ENCODE assay signal across 12 cellular contexts in the genomic region with DNA sequence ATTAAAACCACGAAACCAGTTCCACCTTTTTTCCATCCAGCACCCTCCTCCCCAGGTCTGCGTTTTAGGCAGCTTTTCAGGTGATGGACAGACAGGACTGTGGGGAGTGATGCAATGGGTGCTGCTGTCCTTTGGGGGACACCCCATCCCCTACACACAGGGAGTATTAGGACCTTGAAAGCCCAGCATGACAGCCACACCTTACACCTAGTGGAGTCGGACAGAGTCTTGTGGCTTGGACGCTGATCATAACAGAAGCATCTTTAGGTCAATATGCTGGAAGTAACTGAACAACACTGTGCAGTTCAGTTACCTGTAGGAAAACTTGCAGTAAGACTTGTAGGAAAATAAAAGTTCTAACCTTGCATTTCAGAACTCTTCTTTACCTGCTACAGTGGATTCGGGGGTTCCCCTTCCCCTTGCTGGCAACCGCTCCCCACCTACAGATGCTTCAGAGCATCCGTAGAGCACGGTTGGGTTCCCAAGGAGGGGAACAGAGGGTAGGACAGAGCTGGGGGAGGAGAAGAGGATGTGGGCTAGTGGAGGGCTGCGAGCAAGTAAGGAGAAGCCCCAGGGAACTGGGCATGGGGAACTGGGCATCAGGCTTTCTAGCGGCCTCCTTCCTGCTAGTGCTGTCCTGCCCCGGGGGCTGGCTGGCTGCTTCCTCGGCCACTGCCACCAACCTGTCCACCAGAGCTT. TPM values are rescaled to one million over a fixed set of nuclear protein-coding genes. Genes with fewer than 3 reads are reported as not detected.
DNase-seq lines count a peak whose midpoint lies in the region; ATAC-seq and TF ChIP-seq lines count a peak whose summit lies in the region.
"Had no signal": no experiment of that assay in that cellular context is flagged by ENCODE, and none has a peak within 500 bp of the region (broad histone marks: within the 10 kb centered on the region; RNA-seq: fewer than 3 reads in every experiment).

No MANE protein-coding gene starts in this region.

- peaks cover 9% of the 10 kb centered on the region for H3K27me3 Mint-ChIP-seq in activated CD4-positive, alpha-beta T cell treated with anti-CD3 and anti-CD28 coated beads for 36 hours
- peaks cover 14% of the 10 kb centered on the region for H3K27me3 Mint-ChIP-seq in activated T-helper 1 cell treated with anti-CD3 and anti-CD28 coated beads, Interleukin-12 subunit alpha, Interleukin-12 subunit beta, Interleukin-2, Interleukin-4 antibody, amounts not matched to agents 30 ng/mL and 10 ng/mL and 1 ng/mL, durations not matched to agents 14 hours and 24 hours and 36 hours (ENCODE audit: insufficient read depth)
- peaks cover 3% of the 10 kb centered on the region for H3K27me3 Mint-ChIP-seq in endothelial cell (ENCODE audit: unreplicated experiment)

- H4K20me1 ChIP-seq in SU-DHL-6 (ENCODE audit: low read depth, low read length) = no peaks in the 10 kb centered on the region

- H2AFZ ChIP-seq in SU-DHL-6 (ENCODE audit: low read depth, low read length, severe bottlenecking) = no peak overlapping the region

- H3K27ac Mint-ChIP-seq in activated CD4-positive, alpha-beta T cell treated with anti-CD3 and anti-CD28 coated beads for 36 hours = peak overlapping the region; percentile 82
- H3K27ac Mint-ChIP-seq in activated T-helper 1 cell treated with anti-CD3 and anti-CD28 coated beads, Interleukin-12 subunit alpha, Interleukin-12 subunit beta, Interleukin-2, Interleukin-4 antibody, amounts not matched to agents 30 ng/mL and 10 ng/mL and 1 ng/mL, durations not matched to agents 14 hours and 24 hours and 36 hours = no peak overlapping the region
- H3K27ac Mint-ChIP-seq in endothelial cell (ENCODE audit: unreplicated experiment) = no peak overlapping the region

- peaks cover 14% of the 10 kb centered on the region; the same call in 1 of the 2 replicates for H3K79me2 ChIP-seq in SU-DHL-6 (ENCODE audit: insufficient read depth, low read length)

- intact Hi-C loops in activated CD4-positive, alpha-beta T cell treated with anti-CD3 and anti-CD28 coated beads for 36 hours (cut with DNase I, micrococcal nuclease) = no loop called here
- intact Hi-C loops in sciatic nerve (cut with DNase I) = no loop called here
- intact Hi-C loops in activated T-helper 1 cell treated with anti-CD3 and anti-CD28 coated beads, Interleukin-12 subunit alpha, Interleukin-12 subunit beta, Interleukin-2, Interleukin-4 antibody, amounts not matched to agents 30 ng/mL and 10 ng/mL and 1 ng/mL, durations not matched to agents 14 hours and 24 hours and 36 hours (cut with micrococcal nuclease) = no loop called here

- no peak overlapping the region for H3K4me3 ChIP-seq in SU-DHL-6 (ENCODE audit: insufficient read depth, low read length, poor library complexity, severe bottlenecking)
- H3K4me3 ChIP-seq: prostate gland had no signal

- no peaks in the 10 kb centered on the region for H3K9me2 ChIP-seq in SU-DHL-6 (replicated peaks; ENCODE audit: insufficient read depth, low read length)

- H3K4me1 Mint-ChIP-seq in activated CD4-positive, alpha-beta T cell treated with anti-CD3 and anti-CD28 coated beads for 36 hours = peaks cover 56% of the 10 kb centered on the region
- peaks cover 24% of the 10 kb centered on the region for H3K4me1 Mint-ChIP-seq in activated T-helper 1 cell treated with anti-CD3 and anti-CD28 coated beads, Interleukin-12 subunit alpha, Interleukin-12 subunit beta, Interleukin-2, Interleukin-4 antibody, amounts not matched to agents 30 ng/mL and 10 ng/mL and 1 ng/mL, durations not matched to agents 14 hours and 24 hours and 36 hours (ENCODE audit: low read depth)
- peaks cover 82% of the 10 kb centered on the region for H3K4me1 Mint-ChIP-seq in endothelial cell (ENCODE audit: unreplicated experiment)

- H3F3A ChIP-seq in SU-DHL-6 (ENCODE audit: insufficient read depth) = peaks cover 32% of the 10 kb centered on the region

- TF ChIP-seq CTCF in SU-DHL-6 (IDR thresholded peaks at IDR 0.05; ENCODE audit: insufficient read depth, low read length, poor library complexity, severe bottlenecking) = no peak
- TF ChIP-seq CTCF in endothelial cell (IDR thresholded peaks at IDR 0.05; ENCODE audit: unreplicated experiment) = no peak

- H3K9ac ChIP-seq in SU-DHL-6 (ENCODE audit: low read length) = peak overlapping the region; percentile 12; the same call in 1 of the 2 replicates

- peak; percentile 83 for ATAC-seq in activated CD4-positive, alpha-beta T cell treated with anti-CD3 and anti-CD28 coated beads for 36 hours
- ATAC-seq in GM21423 (IDR thresholded peaks at IDR 0.05; ENCODE audit: unreplicated experiment) (peak; percentile 40), sciatic nerve (peak; percentile 62)

- H3K9me3 ChIP-seq in SU-DHL-6 (ENCODE audit: insufficient read depth, low read length) = no peaks in the 10 kb centered on the region
- H3K9me3 ChIP-seq: prostate gland had no signal

- H3K27me3 ChIP-seq in SU-DHL-6 (ENCODE audit: low read length) = no peaks in the 10 kb centered on the region

- H3K9me3 Mint-ChIP-seq in activated CD4-positive, alpha-beta T cell treated with anti-CD3 and anti-CD28 coated beads for 36 hours (ENCODE audit: low read depth) = no peaks in the 10 kb centered on the region
- H3K9me3 Mint-ChIP-seq in activated T-helper 1 cell treated with anti-CD3 and anti-CD28 coated beads, Interleukin-12 subunit alpha, Interleukin-12 subunit beta, Interleukin-2, Interleukin-4 antibody, amounts not matched to agents 30 ng/mL and 10 ng/mL and 1 ng/mL, durations not matched to agents 14 hours and 24 hours and 36 hours = no peaks in the 10 kb centered on the region
- no peaks in the 10 kb centered on the region for H3K9me3 Mint-ChIP-seq in endothelial cell (ENCODE audit: unreplicated experiment)

- peak overlapping the region; percentile 78 for H3K4me2 ChIP-seq in SU-DHL-6 (ENCODE audit: low read depth, low read length, poor library complexity, severe bottlenecking)

- DNase-seq in activated CD4-positive, alpha-beta T cell treated with anti-CD3 and anti-CD28 coated beads for 36 hours = peak; percentile 60
- DNase-seq in activated CD4-positive, alpha-beta T cell treated with anti-CD3 and anti-CD28 coated beads, Interleukin-2, amount 50 U/mL, for 1 hour = no peak
- DNase-seq in sciatic nerve (ENCODE audit: low spot score) = no peak
- no peak for DNase-seq in activated T-helper 1 cell treated with anti-CD3 and anti-CD28 coated beads, Interleukin-12 subunit alpha, Interleukin-12 subunit beta, Interleukin-2, Interleukin-4 antibody, amounts not matched to agents 30 ng/mL and 10 ng/mL and 1 ng/mL, durations not matched to agents 14 hours and 24 hours and 36 hours (ENCODE audit: low spot score)
- no peak for DNase-seq in HCEC 1CT
- DNase-seq in endothelial cell (ENCODE audit: low spot score) = no peak
- DNase-seq: aorta, NCI-H510A had no signal

- H3K4me3 Mint-ChIP-seq in activated CD4-positive, alpha-beta T cell treated with anti-CD3 and anti-CD28 coated beads for 36 hours = peak overlapping the region; percentile 43
- H3K4me3 Mint-ChIP-seq in activated T-helper 1 cell treated with anti-CD3 and anti-CD28 coated beads, Interleukin-12 subunit alpha, Interleukin-12 subunit beta, Interleukin-2, Interleukin-4 antibody, amounts not matched to agents 30 ng/mL and 10 ng/mL and 1 ng/mL, durations not matched to agents 14 hours and 24 hours and 36 hours = no peak overlapping the region
- H3K4me3 Mint-ChIP-seq in endothelial cell (ENCODE audit: unreplicated experiment) = no peak overlapping the region

- POLR2A ChIA-PET in activated CD4-positive, alpha-beta T cell treated with anti-CD3 and anti-CD28 coated beads for 36 hours (lab: Charles Lee) = interaction anchor here (1.0 to 1.9 kb wide), 2 partner anchors 14 to 31 kb away, joined by 3 to 24 read pairs; a partner anchor contains a TSS

- CTCF ChIA-PET in activated CD4-positive, alpha-beta T cell treated with anti-CD3 and anti-CD28 coated beads for 36 hours (lab: Charles Lee) = interaction anchor here (0.9 to 1.8 kb wide), 3 partner anchors 28 to 140 kb away, joined by 4 to 6 read pairs (median 4); a partner anchor contains a TSS

- no peaks in the 10 kb centered on the region for H3K36me3 Mint-ChIP-seq in activated CD4-positive, alpha-beta T cell treated with anti-CD3 and anti-CD28 coated beads for 36 hours (ENCODE audit: low read depth)
- no peaks in the 10 kb centered on the region for H3K36me3 Mint-ChIP-seq in activated T-helper 1 cell treated with anti-CD3 and anti-CD28 coated beads, Interleukin-12 subunit alpha, Interleukin-12 subunit beta, Interleukin-2, Interleukin-4 antibody, amounts not matched to agents 30 ng/mL and 10 ng/mL and 1 ng/mL, durations not matched to agents 14 hours and 24 hours and 36 hours (ENCODE audit: low read depth)
- peaks cover 26% of the 10 kb centered on the region for H3K36me3 Mint-ChIP-seq in endothelial cell (ENCODE audit: low read depth, unreplicated experiment)

- H3K27ac ChIP-seq in SU-DHL-6 (ENCODE audit: low read depth, low read length) = peak overlapping the region; percentile 77
- H3K27ac ChIP-seq: epithelial cell of prostate, prostate gland had no signal

- no peaks in the 10 kb centered on the region for H3K36me3 ChIP-seq in SU-DHL-6 (ENCODE audit: low read length)
- H3K36me3 ChIP-seq: prostate gland had no signal

RNA-seq across cellular contexts. Expression of a gene that starts 31.7 kb away (rescaled TPM):
- 10 to 100 TPM in 1 of 2 experiments, 1 to 10 TPM in 1; 8.2 to 11.6 TPM for total RNA-seq in activated CD4-positive, alpha-beta T cell treated with anti-CD3 and anti-CD28 coated beads for 36 hours
- 57.7 TPM for total RNA-seq in sciatic nerve
- 0.27 and 0.80 TPM in 2 replicates for total RNA-seq in activated T-helper 1 cell treated with anti-CD3 and anti-CD28 coated beads, Interleukin-12 subunit alpha, Interleukin-12 subunit beta, Interleukin-2, Interleukin-4 antibody, amounts not matched to agents 30 ng/mL and 10 ng/mL and 1 ng/mL, durations not matched to agents 14 hours and 24 hours and 36 hours
- 135 TPM for total RNA-seq in endothelial cell (ENCODE audit: unreplicated experiment)
